ENCODE assay signal across 8 cellular contexts in genomic region chr2:27306657-27307544, GRCh38. TPM values are rescaled to one million over a fixed set of nuclear protein-coding genes. Genes with fewer than 3 reads are reported as not detected.
DNase-seq lines count a peak whose midpoint lies in the region; TF ChIP-seq lines count a peak whose summit lies in the region.
"Had no signal": no experiment of that assay in that cellular context is flagged by ENCODE, and none has a peak within 500 bp of the region (broad histone marks: within the 10 kb centered on the region; RNA-seq: fewer than 3 reads in every experiment).

No MANE protein-coding gene starts in this region.

- H3K9me3 ChIP-seq in esophagus muscularis mucosa = no peaks in the 10 kb centered on the region
- H3K9me3 ChIP-seq in MM.1S (replicated peaks; ENCODE audit: insufficient read depth, low read length) = no peaks in the 10 kb centered on the region
- no peaks in the 10 kb centered on the region for H3K9me3 ChIP-seq in ascending aorta

- DNase-seq in H7 (peak; percentile 82), esophagus muscularis mucosa (ENCODE audit: extremely low spot score) (no peak), MM.1S (no peak), NCI-H2081 treated with DMSO at 0.1 percent for 48 hours (lab: John Stamatoyannopoulos, UW) (no peak), ascending aorta (ENCODE audit: low spot score in 2 of 2) (no peak)
- peak; percentile 26 for DNase-seq in activated CD4-positive, alpha-beta T cell treated with anti-CD3 and anti-CD28 coated beads, Interleukin-2, amount 50 U/mL, for 1 hour
- DNase-seq in stimulated activated CD4-positive, alpha-beta T cell treated with anti-CD3 and anti-CD28 coated beads, Interleukin-1b, Interleukin-23, amount 100 ng/mL, for 48 hours = peak; percentile 36

- H3K4me1 ChIP-seq in esophagus muscularis mucosa (peaks cover 17 to 36% (median 33%) of the 10 kb centered on the region in 4 donors), MM.1S (ENCODE audit: low read length) (no peaks in the 10 kb centered on the region), ascending aorta (peaks cover 0 to 19% of the 10 kb centered on the region in 2 donors)

- intact Hi-C loops in esophagus muscularis mucosa (cut with DNase I) = no loop called here
- intact Hi-C loops in ascending aorta (cut with DNase I) = no loop called here

- H3K27ac ChIP-seq in esophagus muscularis mucosa (replicated peaks in 1 of 4) = no peak overlapping the region
- no peak overlapping the region for H3K27ac ChIP-seq in MM.1S (ENCODE audit: low read length)
- no peak overlapping the region for H3K27ac ChIP-seq in ascending aorta

- no peaks in the 10 kb centered on the region for H3F3A ChIP-seq in MM.1S (ENCODE audit: insufficient read depth, low read length)

- no peaks in the 10 kb centered on the region for H4K20me1 ChIP-seq in MM.1S (ENCODE audit: insufficient read depth, low read length)

- no peaks in the 10 kb centered on the region for H3K36me3 ChIP-seq in H7 (replicated peaks; ENCODE audit: control insufficient read depth, insufficient read depth, low read length)
- peaks cover 6 to 72% (median 28%) of the 10 kb centered on the region in 4 donors for H3K36me3 ChIP-seq in esophagus muscularis mucosa
- no peaks in the 10 kb centered on the region for H3K36me3 ChIP-seq in MM.1S (replicated peaks; ENCODE audit: insufficient read depth, low read length)
- peaks cover 0 to 19% of the 10 kb centered on the region in 2 donors for H3K36me3 ChIP-seq in ascending aorta

- H3K4me3 ChIP-seq in H7 (ENCODE audit: insufficient read depth, low read depth, low read length) (peak overlapping the region; percentile 24; the same call in 1 of the 2 replicates), esophagus muscularis mucosa (peak overlapping the region in 3 of 4 donors; percentile 3 to 28 (median 17)), MM.1S (ENCODE audit: low read length) (no peak overlapping the region), ascending aorta (no peak overlapping the region)

- 6% methylated on average over 20 of the region's 60 CpGs for WGBS in esophagus muscularis mucosa

- no peaks in the 10 kb centered on the region for H3K79me2 ChIP-seq in MM.1S (ENCODE audit: low read length)

- no peak overlapping the region for H3K9ac ChIP-seq in MM.1S (ENCODE audit: low read length)

- no peak overlapping the region for H2AFZ ChIP-seq in MM.1S (ENCODE audit: low read length)

- TF ChIP-seq POLR2A in esophagus muscularis mucosa (IDR thresholded peaks at IDR 0.05; ENCODE audit: low read depth) = no peak

- H3K4me2 ChIP-seq in MM.1S (ENCODE audit: low read depth, low read length) = no peak overlapping the region

- no peaks in the 10 kb centered on the region for H3K9me2 ChIP-seq in MM.1S (replicated peaks; ENCODE audit: insufficient read depth, low read length)

- TF ChIP-seq EP300 in esophagus muscularis mucosa (IDR thresholded peaks at IDR 0.05) = no peak

- TF ChIP-seq CTCF in esophagus muscularis mucosa (IDR thresholded peaks at IDR 0.05) = no peak
- TF ChIP-seq CTCF in MM.1S (IDR thresholded peaks at IDR 0.05; ENCODE audit: low read length) = no peak
- TF ChIP-seq CTCF in ascending aorta (IDR thresholded peaks at IDR 0.05) = no peak

- H3K27me3 ChIP-seq in H7 (ENCODE audit: control insufficient read depth, insufficient read depth, low read length) (peaks cover 41% of the 10 kb centered on the region), esophagus muscularis mucosa (peaks cover 0 to 48% (median 31%) of the 10 kb centered on the region in 4 donors), MM.1S (replicated peaks; ENCODE audit: insufficient read depth, low read length) (no peaks in the 10 kb centered on the region), ascending aorta (peaks cover 12% of the 10 kb centered on the region)

RNA-seq across cellular contexts. Expression of gene UCN, which starts 1.3 kb away (rescaled TPM):
- total RNA-seq in H7 (2014; rRNA removed; shearing (Covaris generic)) = 0.66 TPM in 1 of 2 replicates, not detected in the other
- total RNA-seq in esophagus muscularis mucosa (1 to 10 TPM; 1.8 to 6.1 (median 3.3) TPM), ascending aorta (not detected)
- total RNA-seq: mononuclear cell had no signal

RNA-seq across cellular contexts. Expression of gene MPV17, which starts 16.0 kb away (rescaled TPM):
- 53.8 and 60.8 TPM in 2 replicates for total RNA-seq in H7 (2014; rRNA removed; shearing (Covaris generic))
- total RNA-seq in esophagus muscularis mucosa (10 to 100 TPM; 46.7 to 70.2 (median 60.6) TPM), ascending aorta (239 TPM)

RNA-seq across cellular contexts. Expression of gene TRIM54, which starts 24.7 kb away (rescaled TPM):
- 3.4 and 5.5 TPM in 2 replicates for total RNA-seq in H7 (2014; rRNA removed; shearing (Covaris generic))
- total RNA-seq in esophagus muscularis mucosa (under 1 TPM in 1 of 4 donors, not detected in 3; 0.32 TPM), ascending aorta (not detected)
- total RNA-seq: mononuclear cell had no signal

RNA-seq across cellular contexts. Expression of gene DNAJC5G, which starts 31.7 kb away (rescaled TPM):
- total RNA-seq in H7 (2014; rRNA removed; shearing (Covaris generic)) = not detected in 2 replicates
- under 1 TPM in 1 of 4 donors, not detected in 3; 0.42 TPM for total RNA-seq in esophagus muscularis mucosa
- total RNA-seq in ascending aorta = not detected
- total RNA-seq: mononuclear cell had no signal

RNA-seq across cellular contexts. Expression of gene SLC30A3, which starts 44.1 kb away (rescaled TPM):
- total RNA-seq in H7 (2014; rRNA removed; shearing (Covaris generic)) = 0.89 and 1.4 TPM in 2 replicates
- total RNA-seq in esophagus muscularis mucosa = not detected
- total RNA-seq in ascending aorta = 7.6 TPM
- total RNA-seq: mononuclear cell had no signal

Comparison
In these comparisons a context has a peak if more than half of its experiments do, and no peak if none do; other contexts are left out.
1. DNase-seq: peak in H7 (single experiment), activated CD4-positive, alpha-beta T cell treated with anti-CD3 and anti-CD28 coated beads, Interleukin-2, amount 50 U/mL, for 1 hour (single experiment) and stimulated activated CD4-positive, alpha-beta T cell treated with anti-CD3 and anti-CD28 coated beads, Interleukin-1b, Interleukin-23, amount 100 ng/mL, for 48 hours (single experiment); none in esophagus muscularis mucosa (single experiment), MM.1S (single experiment), NCI-H2081 treated with DMSO at 0.1 percent for 48 hours (single experiment) and ascending aorta (0 of 2).
2. H3K4me3 ChIP-seq: peak in H7 (single experiment) and esophagus muscularis mucosa (3 of 4); none in MM.1S (single experiment) and ascending aorta (0 of 2).